Comparison of ENCODE assay signal across 1 cellular context in the genomic region with DNA sequence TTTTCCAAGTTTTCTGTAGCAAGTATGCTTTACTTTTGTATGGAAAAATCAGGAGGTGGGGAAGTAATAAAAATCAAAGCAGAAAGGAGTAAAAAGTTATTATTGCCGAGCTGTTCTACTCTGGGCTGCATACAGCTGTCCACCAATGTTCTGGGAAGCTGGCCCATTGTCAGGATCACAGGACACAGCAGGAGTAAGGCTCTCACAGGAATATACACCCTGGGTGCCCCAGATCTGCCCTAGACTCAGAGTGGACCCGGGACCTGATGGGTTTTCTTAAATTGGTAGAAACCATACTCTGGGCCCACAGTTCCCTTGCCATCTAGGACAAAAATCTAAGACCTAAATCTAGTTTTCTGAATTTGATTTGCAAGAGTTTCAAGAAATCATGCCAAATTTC.
TF ChIP-seq lines count a peak whose summit lies in the region.

No MANE protein-coding gene starts in this region.

TF ChIP-seq in GM23338, 12 proteins besides CTCF, POLR2A, EP300 and RAD21 (continued from another document):
- TF ChIP-seq, protein P1, sequence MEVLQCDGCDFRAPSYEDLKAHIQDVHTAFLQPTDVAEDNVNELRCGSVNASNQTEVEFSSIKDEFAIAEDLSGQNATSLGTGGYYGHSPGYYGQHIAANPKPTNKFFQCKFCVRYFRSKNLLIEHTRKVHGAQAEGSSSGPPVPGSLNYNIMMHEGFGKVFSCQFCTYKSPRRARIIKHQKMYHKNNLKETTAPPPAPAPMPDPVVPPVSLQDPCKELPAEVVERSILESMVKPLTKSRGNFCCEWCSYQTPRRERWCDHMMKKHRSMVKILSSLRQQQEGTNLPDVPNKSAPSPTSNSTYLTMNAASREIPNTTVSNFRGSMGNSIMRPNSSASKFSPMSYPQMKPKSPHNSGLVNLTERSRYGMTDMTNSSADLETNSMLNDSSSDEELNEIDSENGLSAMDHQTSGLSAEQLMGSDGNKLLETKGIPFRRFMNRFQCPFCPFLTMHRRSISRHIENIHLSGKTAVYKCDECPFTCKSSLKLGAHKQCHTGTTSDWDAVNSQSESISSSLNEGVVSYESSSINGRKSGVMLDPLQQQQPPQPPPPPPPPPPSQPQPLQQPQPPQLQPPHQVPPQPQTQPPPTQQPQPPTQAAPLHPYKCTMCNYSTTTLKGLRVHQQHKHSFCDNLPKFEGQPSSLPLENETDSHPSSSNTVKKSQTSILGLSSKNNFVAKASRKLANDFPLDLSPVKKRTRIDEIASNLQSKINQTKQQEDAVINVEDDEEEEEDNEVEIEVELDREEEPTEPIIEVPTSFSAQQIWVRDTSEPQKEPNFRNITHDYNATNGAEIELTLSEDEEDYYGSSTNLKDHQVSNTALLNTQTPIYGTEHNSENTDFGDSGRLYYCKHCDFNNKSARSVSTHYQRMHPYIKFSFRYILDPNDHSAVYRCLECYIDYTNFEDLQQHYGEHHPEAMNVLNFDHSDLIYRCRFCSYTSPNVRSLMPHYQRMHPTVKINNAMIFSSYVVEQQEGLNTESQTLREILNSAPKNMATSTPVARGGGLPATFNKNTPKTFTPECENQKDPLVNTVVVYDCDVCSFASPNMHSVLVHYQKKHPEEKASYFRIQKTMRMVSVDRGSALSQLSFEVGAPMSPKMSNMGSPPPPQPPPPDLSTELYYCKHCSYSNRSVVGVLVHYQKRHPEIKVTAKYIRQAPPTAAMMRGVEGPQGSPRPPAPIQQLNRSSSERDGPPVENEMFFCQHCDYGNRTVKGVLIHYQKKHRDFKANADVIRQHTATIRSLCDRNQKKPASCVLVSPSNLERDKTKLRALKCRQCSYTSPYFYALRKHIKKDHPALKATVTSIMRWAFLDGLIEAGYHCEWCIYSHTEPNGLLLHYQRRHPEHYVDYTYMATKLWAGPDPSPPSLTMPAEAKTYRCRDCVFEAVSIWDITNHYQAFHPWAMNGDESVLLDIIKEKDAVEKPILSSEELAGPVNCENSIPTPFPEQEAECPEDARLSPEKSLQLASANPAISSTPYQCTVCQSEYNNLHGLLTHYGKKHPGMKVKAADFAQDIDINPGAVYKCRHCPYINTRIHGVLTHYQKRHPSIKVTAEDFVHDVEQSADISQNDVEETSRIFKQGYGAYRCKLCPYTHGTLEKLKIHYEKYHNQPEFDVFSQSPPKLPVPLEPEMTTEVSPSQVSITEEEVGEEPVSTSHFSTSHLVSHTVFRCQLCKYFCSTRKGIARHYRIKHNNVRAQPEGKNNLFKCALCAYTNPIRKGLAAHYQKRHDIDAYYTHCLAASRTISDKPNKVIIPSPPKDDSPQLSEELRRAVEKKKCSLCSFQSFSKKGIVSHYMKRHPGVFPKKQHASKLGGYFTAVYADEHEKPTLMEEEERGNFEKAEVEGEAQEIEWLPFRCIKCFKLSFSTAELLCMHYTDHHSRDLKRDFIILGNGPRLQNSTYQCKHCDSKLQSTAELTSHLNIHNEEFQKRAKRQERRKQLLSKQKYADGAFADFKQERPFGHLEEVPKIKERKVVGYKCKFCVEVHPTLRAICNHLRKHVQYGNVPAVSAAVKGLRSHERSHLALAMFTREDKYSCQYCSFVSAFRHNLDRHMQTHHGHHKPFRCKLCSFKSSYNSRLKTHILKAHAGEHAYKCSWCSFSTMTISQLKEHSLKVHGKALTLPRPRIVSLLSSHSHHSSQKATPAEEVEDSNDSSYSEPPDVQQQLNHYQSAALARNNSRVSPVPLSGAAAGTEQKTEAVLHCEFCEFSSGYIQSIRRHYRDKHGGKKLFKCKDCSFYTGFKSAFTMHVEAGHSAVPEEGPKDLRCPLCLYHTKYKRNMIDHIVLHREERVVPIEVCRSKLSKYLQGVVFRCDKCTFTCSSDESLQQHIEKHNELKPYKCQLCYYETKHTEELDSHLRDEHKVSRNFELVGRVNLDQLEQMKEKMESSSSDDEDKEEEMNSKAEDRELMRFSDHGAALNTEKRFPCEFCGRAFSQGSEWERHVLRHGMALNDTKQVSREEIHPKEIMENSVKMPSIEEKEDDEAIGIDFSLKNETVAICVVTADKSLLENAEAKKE (CRISPR knock-in tag; IDR thresholded peaks at IDR 0.05): no peak
- TF ChIP-seq, protein P2, sequence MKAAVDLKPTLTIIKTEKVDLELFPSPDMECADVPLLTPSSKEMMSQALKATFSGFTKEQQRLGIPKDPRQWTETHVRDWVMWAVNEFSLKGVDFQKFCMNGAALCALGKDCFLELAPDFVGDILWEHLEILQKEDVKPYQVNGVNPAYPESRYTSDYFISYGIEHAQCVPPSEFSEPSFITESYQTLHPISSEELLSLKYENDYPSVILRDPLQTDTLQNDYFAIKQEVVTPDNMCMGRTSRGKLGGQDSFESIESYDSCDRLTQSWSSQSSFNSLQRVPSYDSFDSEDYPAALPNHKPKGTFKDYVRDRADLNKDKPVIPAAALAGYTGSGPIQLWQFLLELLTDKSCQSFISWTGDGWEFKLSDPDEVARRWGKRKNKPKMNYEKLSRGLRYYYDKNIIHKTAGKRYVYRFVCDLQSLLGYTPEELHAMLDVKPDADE (IDR thresholded peaks at IDR 0.05): no peak
- no peak for TF ChIP-seq ZNF114 (CRISPR knock-in tag; IDR thresholded peaks at IDR 0.05)
- no peak for TF ChIP-seq NANOG (IDR thresholded peaks at IDR 0.05; ENCODE audit: borderline replicate concordance)
- TF ChIP-seq ZNF331 (CRISPR knock-in tag; IDR thresholded peaks at IDR 0.05; ENCODE audit: low read depth): no peak
- no peak for TF ChIP-seq POLR2AphosphoS5 (IDR thresholded peaks at IDR 0.05; ENCODE audit: low read depth)
- no peak for TF ChIP-seq EZH2 (IDR thresholded peaks at IDR 0.05; ENCODE audit: low read depth, unreplicated experiment)
TF ChIP-seq in GM23338: peak in this region for 0.
